In genomic region chrX:72304877-72305276, GRCh38 we compare ENCODE assay signal across 11 cellular contexts. TPM values are rescaled to one million over a fixed set of nuclear protein-coding genes. Genes with fewer than 3 reads are reported as not detected.
A peak's percentile ranks its signal among the peaks of the same experiment; 100 is the strongest.
DNase-seq lines count a peak whose midpoint lies in the region; ATAC-seq and TF ChIP-seq lines count a peak whose summit lies in the region.
"Had no signal": no experiment of that assay in that cellular context is flagged by ENCODE, and none has a peak within 500 bp of the region (broad histone marks: within the 10 kb centered on the region; RNA-seq: fewer than 3 reads in every experiment).

No MANE protein-coding gene starts in this region.

- no peak overlapping the region for H3K9ac ChIP-seq in colonic mucosa (ENCODE audit: low read depth in 2 of 2, low read length in 2 of 2)

- peaks cover 3% of the 10 kb centered on the region for H3K36me3 Mint-ChIP-seq in nephron (ENCODE audit: low read depth)

- no peak overlapping the region for H3K27ac ChIP-seq in colonic mucosa
- H3K27ac ChIP-seq: neutrophil, VCaP had no signal

- TF ChIP-seq CTCF in AG09309 (IDR thresholded peaks at IDR 0.05; ENCODE audit: control insufficient read depth, insufficient read depth, low read depth, low read length, missing control alignments) (no peak), colonic mucosa (IDR thresholded peaks at IDR 0.05) (no peak), nephron (IDR thresholded peaks at IDR 0.05; ENCODE audit: unreplicated experiment in 3 of 3) (no peak)

- H3K27me3 ChIP-seq in colonic mucosa = peaks cover 74% of the 10 kb centered on the region

- peaks cover 26% of the 10 kb centered on the region for H3K4me1 Mint-ChIP-seq in nephron

- no peaks in the 10 kb centered on the region for H3K4me1 ChIP-seq in colonic mucosa

- intact Hi-C loops in colonic mucosa (cut with DNase I) = no loop called here

- H3K36me3 ChIP-seq in colonic mucosa = no peaks in the 10 kb centered on the region
- H3K36me3 ChIP-seq: neutrophil had no signal

- no peak for DNase-seq in AG09309 (ENCODE audit: low read depth)
- DNase-seq in HK-2 (ENCODE audit: unreplicated experiment) = peak; percentile 9
- DNase-seq in colonic mucosa = no peak
- no peak for DNase-seq in NCI-H226
- no peak for DNase-seq in NCI-H1048 (lab: John Stamatoyannopoulos, UW)
- DNase-seq: NCI-H1930 had no signal

- H3K27me3 Mint-ChIP-seq in nephron (ENCODE audit: low read depth) = peaks cover 64% of the 10 kb centered on the region

- ATAC-seq in GM19351 (IDR thresholded peaks at IDR 0.05; ENCODE audit: unreplicated experiment) (no peak), GM21367 (IDR thresholded peaks at IDR 0.05; ENCODE audit: unreplicated experiment) (no peak)

- peak overlapping the region; percentile 83 to 89 (median 88) for H3K4me3 Mint-ChIP-seq in nephron

- peaks cover 14% of the 10 kb centered on the region for H3K9me3 Mint-ChIP-seq in nephron

- H3K4me3 ChIP-seq in AG09309 (ENCODE audit: control insufficient read depth, low read depth, low read length) (peak overlapping the region; percentile 3), colonic mucosa (peak overlapping the region; percentile 38)

- H3K27ac Mint-ChIP-seq in nephron = no peak overlapping the region

- no peaks in the 10 kb centered on the region for H3K9me3 ChIP-seq in colonic mucosa
- H3K9me3 ChIP-seq: neutrophil had no signal

RNA-seq across cellular contexts. Expression of gene CITED1, which starts 0.8 kb away (rescaled TPM):
- not detected for total RNA-seq in colonic mucosa

RNA-seq across cellular contexts. Expression of gene RPS4X, which starts 27.8 kb away (rescaled TPM):
- 1,000 to 10,000 TPM in 1 of 2 donors, 100 to 1,000 TPM in 1; 915 to 1,071 TPM for total RNA-seq in colonic mucosa
